ENCODE assay signal across 9 cellular contexts in genomic region chr11:64801591-64802369, GRCh38. TPM values are rescaled to one million over a fixed set of nuclear protein-coding genes. Genes with fewer than 3 reads are reported as not detected.
DNase-seq lines count a peak whose midpoint lies in the region; ATAC-seq and TF ChIP-seq lines count a peak whose summit lies in the region.
"Had no signal": no experiment of that assay in that cellular context is flagged by ENCODE, and none has a peak within 500 bp of the region (broad histone marks: within the 10 kb centered on the region; RNA-seq: fewer than 3 reads in every experiment).

No MANE protein-coding gene starts in this region.

- H3K4me1 ChIP-seq in NT2/D1 (ENCODE audit: insufficient read depth, insufficient read length), result peaks cover 30% of the 10 kb centered on the region
- peaks cover 22% of the 10 kb centered on the region for H3K4me1 ChIP-seq in effector memory CD4-positive, alpha-beta T cell (ENCODE audit: control insufficient read depth, insufficient read depth, low read length, poor library complexity, severe bottlenecking)

- DNase-seq in COLO668 (lab: John Stamatoyannopoulos, UW; ENCODE audit: unreplicated experiment), result peak; percentile 28
- DNase-seq in NT2/D1 (ENCODE audit: low read depth, low spot score), result no peak
- DNase-seq in effector memory CD4-positive, alpha-beta T cell, result peak in 1 of 3 donors; percentile 16
- DNase-seq in osteocyte (ENCODE audit: extremely low spot score, unreplicated experiment), result no peak
- no peak for DNase-seq in amniotic stem cell (lab: John Stamatoyannopoulos, UW)
- DNase-seq in NCI-H1436 (lab: John Stamatoyannopoulos, UW), result no peak
- DNase-seq: NCI-H1694 treated with DMSO at 0.1 percent for 48 hours had no signal

- H3K27me3 ChIP-seq in NT2/D1 (ENCODE audit: insufficient read depth, insufficient read length), result no peaks in the 10 kb centered on the region
- no peaks in the 10 kb centered on the region for H3K27me3 ChIP-seq in effector memory CD4-positive, alpha-beta T cell (replicated peaks; ENCODE audit: control insufficient read depth, insufficient read depth, low read length, poor library complexity, severe bottlenecking)

- ATAC-seq in GM18909 (IDR thresholded peaks at IDR 0.05; ENCODE audit: poor library complexity, unreplicated experiment), result no peak
- ATAC-seq in GM18502 (IDR thresholded peaks at IDR 0.05; ENCODE audit: poor library complexity, unreplicated experiment), result no peak

- peak overlapping the region; percentile 62 for H3K27ac Mint-ChIP-seq in osteocyte (ENCODE audit: unreplicated experiment)

- no peak overlapping the region for H3K4me3 ChIP-seq in NT2/D1 (ENCODE audit: insufficient read length, low read depth)
- H3K4me3 ChIP-seq in effector memory CD4-positive, alpha-beta T cell (ENCODE audit: insufficient read depth, low read depth, low read length, poor library complexity, severe bottlenecking), result peak overlapping the region; percentile 63

- no peaks in the 10 kb centered on the region for H3K27me3 Mint-ChIP-seq in osteocyte (ENCODE audit: unreplicated experiment)

- peak overlapping the region; percentile 76 for H3K9ac ChIP-seq in NT2/D1 (ENCODE audit: insufficient read length, low read depth)

- no peaks in the 10 kb centered on the region for H3K9me3 Mint-ChIP-seq in osteocyte (ENCODE audit: unreplicated experiment)

- H3K36me3 Mint-ChIP-seq in osteocyte (ENCODE audit: unreplicated experiment), result peaks cover 11% of the 10 kb centered on the region

- H3K36me3 ChIP-seq in NT2/D1 (ENCODE audit: insufficient read depth, insufficient read length, low read length), result peaks cover 52% of the 10 kb centered on the region
- peaks cover 45% of the 10 kb centered on the region for H3K36me3 ChIP-seq in effector memory CD4-positive, alpha-beta T cell (ENCODE audit: control insufficient read depth, insufficient read depth, low read length)

- peaks cover 19% of the 10 kb centered on the region for H3K4me1 Mint-ChIP-seq in osteocyte (ENCODE audit: unreplicated experiment)

- peak overlapping the region; percentile 56 for H3K4me3 Mint-ChIP-seq in osteocyte (ENCODE audit: unreplicated experiment)

- TF ChIP-seq CTCF in osteocyte (IDR thresholded peaks at IDR 0.05), result no peak

- H3K9me3 ChIP-seq in NT2/D1 (ENCODE audit: insufficient read depth, low read length), result no peaks in the 10 kb centered on the region
- H3K9me3 ChIP-seq in effector memory CD4-positive, alpha-beta T cell (ENCODE audit: control insufficient read depth, low read length), result no peaks in the 10 kb centered on the region

- peak overlapping the region; percentile 72 for H3K27ac ChIP-seq in effector memory CD4-positive, alpha-beta T cell (ENCODE audit: insufficient read depth, low read length, poor library complexity, severe bottlenecking)

RNA-seq across cellular contexts. Expression of gene MAP4K2, which starts 1.2 kb away (rescaled TPM):
- total RNA-seq in osteocyte, result 16.0 and 18.6 TPM in 2 replicates

RNA-seq across cellular contexts. Expression of gene MEN1, which starts 8.6 kb away (rescaled TPM):
- total RNA-seq in osteocyte, result 27.1 and 29.2 TPM in 2 replicates

RNA-seq across cellular contexts. Expression of gene SF1, which starts 23.4 kb away (rescaled TPM):
- total RNA-seq in osteocyte, result 267 and 290 TPM in 2 replicates

RNA-seq across cellular contexts. Expression of gene PYGM, which starts 42.0 kb away (rescaled TPM):
- total RNA-seq in osteocyte, result 0.73 and 0.84 TPM in 2 replicates

RNA-seq across cellular contexts. Expression of gene CDC42BPG, which starts 42.7 kb away (rescaled TPM):
- total RNA-seq in osteocyte, result 0.68 and 1.7 TPM in 2 replicates
